ENCODE assay signal across 1 cellular context in the genomic region with DNA sequence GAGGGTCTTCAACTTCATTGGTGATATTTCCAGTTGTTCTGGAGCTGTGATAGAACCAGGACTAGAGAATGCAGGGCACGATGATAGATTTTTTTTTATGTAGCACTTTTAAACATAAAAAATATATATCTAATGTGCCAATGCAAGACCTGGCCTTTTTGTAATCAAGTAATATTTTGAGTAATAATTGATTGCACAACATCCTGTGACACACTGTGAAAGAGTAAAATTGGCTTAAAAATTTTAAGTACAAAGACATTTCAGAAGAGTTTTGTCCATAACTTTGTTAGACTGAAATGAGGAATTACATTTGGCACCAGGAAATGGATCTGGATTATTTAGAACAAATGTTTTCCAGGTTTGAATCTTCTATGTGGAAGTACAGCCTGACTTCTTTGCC.
TF ChIP-seq lines count a peak whose summit lies in the region.

No MANE protein-coding gene starts in this region.

TF ChIP-seq in GM12878, 131 proteins besides CTCF, POLR2A, EP300 and RAD21:
- no peak for TF ChIP-seq PRDM15 (CRISPR knock-in tag; IDR thresholded peaks at IDR 0.05)
- TF ChIP-seq, protein P1, sequence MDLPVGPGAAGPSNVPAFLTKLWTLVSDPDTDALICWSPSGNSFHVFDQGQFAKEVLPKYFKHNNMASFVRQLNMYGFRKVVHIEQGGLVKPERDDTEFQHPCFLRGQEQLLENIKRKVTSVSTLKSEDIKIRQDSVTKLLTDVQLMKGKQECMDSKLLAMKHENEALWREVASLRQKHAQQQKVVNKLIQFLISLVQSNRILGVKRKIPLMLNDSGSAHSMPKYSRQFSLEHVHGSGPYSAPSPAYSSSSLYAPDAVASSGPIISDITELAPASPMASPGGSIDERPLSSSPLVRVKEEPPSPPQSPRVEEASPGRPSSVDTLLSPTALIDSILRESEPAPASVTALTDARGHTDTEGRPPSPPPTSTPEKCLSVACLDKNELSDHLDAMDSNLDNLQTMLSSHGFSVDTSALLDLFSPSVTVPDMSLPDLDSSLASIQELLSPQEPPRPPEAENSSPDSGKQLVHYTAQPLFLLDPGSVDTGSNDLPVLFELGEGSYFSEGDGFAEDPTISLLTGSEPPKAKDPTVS (IDR thresholded peaks at IDR 0.05; ENCODE audit: low read depth, low read length) = no peak
- no peak for TF ChIP-seq POLR2AphosphoS5 (IDR thresholded peaks at IDR 0.05; ENCODE audit: low read length)
- no peak for TF ChIP-seq USF2 (IDR thresholded peaks at IDR 0.05; ENCODE audit: borderline replicate concordance, low read depth, low read length)
- no peak for TF ChIP-seq EZH2 (IDR thresholded peaks at IDR 0.05; ENCODE audit: borderline replicate concordance, control insufficient read depth, low read depth, low read length)
- TF ChIP-seq, protein P2, sequence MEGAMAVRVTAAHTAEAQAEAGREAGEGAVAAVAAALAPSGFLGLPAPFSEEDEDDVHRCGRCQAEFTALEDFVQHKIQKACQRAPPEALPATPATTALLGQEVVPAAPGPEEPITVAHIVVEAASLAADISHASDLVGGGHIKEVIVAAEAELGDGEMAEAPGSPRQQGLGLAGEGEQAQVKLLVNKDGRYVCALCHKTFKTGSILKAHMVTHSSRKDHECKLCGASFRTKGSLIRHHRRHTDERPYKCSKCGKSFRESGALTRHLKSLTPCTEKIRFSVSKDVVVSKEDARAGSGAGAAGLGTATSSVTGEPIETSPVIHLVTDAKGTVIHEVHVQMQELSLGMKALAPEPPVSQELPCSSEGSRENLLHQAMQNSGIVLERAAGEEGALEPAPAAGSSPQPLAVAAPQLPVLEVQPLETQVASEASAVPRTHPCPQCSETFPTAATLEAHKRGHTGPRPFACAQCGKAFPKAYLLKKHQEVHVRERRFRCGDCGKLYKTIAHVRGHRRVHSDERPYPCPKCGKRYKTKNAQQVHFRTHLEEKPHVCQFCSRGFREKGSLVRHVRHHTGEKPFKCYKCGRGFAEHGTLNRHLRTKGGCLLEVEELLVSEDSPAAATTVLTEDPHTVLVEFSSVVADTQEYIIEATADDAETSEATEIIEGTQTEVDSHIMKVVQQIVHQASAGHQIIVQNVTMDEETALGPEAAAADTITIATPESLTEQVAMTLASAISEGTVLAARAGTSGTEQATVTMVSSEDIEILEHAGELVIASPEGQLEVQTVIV (IDR thresholded peaks at IDR 0.05; ENCODE audit: borderline replicate concordance, partially characterized antibody) = no peak
- no peak for TF ChIP-seq MLLT1 (IDR thresholded peaks at IDR 0.05)
- peak in 1 of 2 experiments; percentile 37; a peak in 1 of 4 replicates for TF ChIP-seq CEBPB (IDR thresholded peaks at IDR 0.05; ENCODE audit: borderline replicate concordance in 1 of 2, low read depth in 2 of 2, low read length in 2 of 2)
- TF ChIP-seq IKZF1 (conservative IDR thresholded peaks at IDR 0.05) = no peak
